22 cellular contexts compared by ENCODE assay signal in the genomic region with DNA sequence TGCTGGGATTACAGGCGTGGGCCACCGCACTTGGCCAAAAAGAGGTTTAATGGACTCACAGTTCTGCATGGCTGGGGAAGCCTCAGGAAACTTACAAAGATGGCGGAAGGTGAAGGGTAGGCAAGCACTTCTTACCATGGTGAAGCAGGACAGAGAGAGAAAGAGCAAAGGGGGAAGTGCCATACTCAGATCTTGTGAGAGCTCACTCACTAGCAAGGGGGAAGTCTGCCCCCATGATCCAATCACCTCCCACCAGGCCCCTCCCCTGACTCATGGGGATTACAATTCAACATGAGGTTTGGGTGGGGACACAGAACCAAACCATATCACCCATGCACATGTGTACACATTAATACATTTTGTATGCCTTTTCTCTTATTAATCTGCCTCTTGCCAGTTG.
DNase-seq lines count a peak whose midpoint lies in the region; ATAC-seq, FAIRE-seq and TF ChIP-seq lines count a peak whose summit lies in the region.
"Had no signal": no experiment of that assay in that cellular context is flagged by ENCODE, and none has a peak within 500 bp of the region (broad histone marks: within the 10 kb centered on the region; RNA-seq: fewer than 3 reads in every experiment).

No MANE protein-coding gene starts in this region.

- no peaks in the 10 kb centered on the region for H3K27me3 ChIP-seq in K562 (ENCODE audit: control insufficient read depth in 2 of 2, insufficient read depth in 2 of 2, low read length in 2 of 2)
- H3K27me3 ChIP-seq: SJSA1 had no signal

- no peaks in the 10 kb centered on the region for H3K36me3 Mint-ChIP-seq in activated CD8-positive, alpha-beta T cell treated with anti-CD3 and anti-CD28 coated beads for 36 hours (ENCODE audit: low read depth)
- H3K36me3 Mint-ChIP-seq: CD8-positive, alpha-beta T cell had no signal

- H3K9me3 ChIP-seq in K562 (replicated peaks; ENCODE audit: control insufficient read depth, insufficient read depth, low read depth, low read length), result no peaks in the 10 kb centered on the region
- H3K9me3 ChIP-seq: SJSA1 had no signal

- ATAC-seq in K562 (no peak), GM21423 (IDR thresholded peaks at IDR 0.05; ENCODE audit: unreplicated experiment) (no peak)
- ATAC-seq in activated CD8-positive, alpha-beta T cell treated with anti-CD3 and anti-CD28 coated beads for 36 hours, result no peak
- ATAC-seq: CD8-positive, alpha-beta T cell; Panc1 had no signal

- no peak for TF ChIP-seq RAD21 in K562 (CRISPR knock-in tag; conservative IDR thresholded peaks at IDR 0.05 in 1 of 2, IDR thresholded peaks at IDR 0.05 in 1 of 2)

- no peaks in the 10 kb centered on the region; a peak in 2 of 5 replicates for H3K4me1 ChIP-seq in K562 (replicated peaks in 1 of 2; ENCODE audit: control insufficient read depth in 2 of 2, insufficient read depth in 2 of 2, low read length in 2 of 2)
- H3K4me1 ChIP-seq: SJSA1 had no signal

- H3K9ac ChIP-seq in K562 (ENCODE audit: insufficient read depth in 1 of 2, low read depth in 2 of 2, low read length in 2 of 2), result no peak overlapping the region
- H3K9ac ChIP-seq: BLaER1 treated with 17β-estradiol and CSF1 and Interleukin-3, amounts not matched to agents 10 nM and 100 nM had no signal

- no peaks in the 10 kb centered on the region for H4K20me1 ChIP-seq in K562 (replicated peaks; ENCODE audit: control insufficient read depth, insufficient read depth, low read length)
- H4K20me1 ChIP-seq: BLaER1 treated with 17β-estradiol and CSF1 and Interleukin-3, amounts not matched to agents 10 nM and 100 nM had no signal

- CTCF ChIA-PET in K562 (lab: Yijun Ruan, JAX; ENCODE audit: low intra/inter-chr PET ratio), result no interaction called here
- CTCF ChIA-PET in activated CD8-positive, alpha-beta T cell treated with anti-CD3 and anti-CD28 coated beads for 36 hours (lab: Charles Lee), result no interaction called here

- peak; percentile 33 for DNase-seq in SIG-M5 treated with dmso at 0.1 percent for 504 hours (lab: John Stamatoyannopoulos, UW; ENCODE audit: unreplicated experiment)
- DNase-seq in SIG-M5 (lab: John Stamatoyannopoulos, UW), result no peak
- DNase-seq in OCI-M1 (lab: John Stamatoyannopoulos, UW), result peak; percentile 76
- DNase-seq in K562 (ENCODE audit: extremely low read depth in 1 of 4, low spot score in 3 of 4), result peak in 1 of 4 experiments; percentile 9
- DNase-seq in NCI-H345 treated with DMSO at 0.1 percent for 48 hours (lab: John Stamatoyannopoulos, UW; ENCODE audit: unreplicated experiment), result no peak
- DNase-seq in activated CD8-positive, alpha-beta T cell treated with anti-CD3 and anti-CD28 coated beads for 36 hours, result no peak
- DNase-seq in NK-92 treated with Interleukin-12 subunit alpha and Interleukin-12 subunit beta, amount 100 ng/mL, for 24 hours (lab: John Stamatoyannopoulos, UW), result no peak
- DNase-seq: 8988T; CD8-positive, alpha-beta T cell; DMS53; GDM1; MM.1S; NCI-H1694 treated with DMSO at 0.1 percent for 48 hours; NCI-H2081 treated with DMSO at 0.1 percent for 48 hours; NCI-H2171 treated with DMSO at 0.1 percent for 48 hours; NCI-H446 treated with DMSO at 0.1 percent for 48 hours; NCI-H526 treated with DMSO at 0.1 percent for 48 hours had no signal

- in situ Hi-C loops in K562 (cut with MboI), result no loop called here

- no peak for TF ChIP-seq CTCF in K562 (IDR thresholded peaks at IDR 0.05 in 2 of 3, conservative IDR thresholded peaks at IDR 0.05 in 1 of 3; ENCODE audit: insufficient read depth in 2 of 3, low read depth in 1 of 3, low read length in 3 of 3)
- no peak for TF ChIP-seq CTCF in activated CD8-positive, alpha-beta T cell treated with anti-CD3 and anti-CD28 coated beads for 36 hours (IDR thresholded peaks at IDR 0.05)

- no peak overlapping the region for H3K4me2 ChIP-seq in K562 (ENCODE audit: insufficient read depth, low read length)

- intact Hi-C loops in K562 (cut with micrococcal nuclease), result no loop called here
- intact Hi-C loops in activated CD8-positive, alpha-beta T cell treated with anti-CD3 and anti-CD28 coated beads for 36 hours (cut with micrococcal nuclease), result no loop called here

- no peaks in the 10 kb centered on the region for H3K9me3 Mint-ChIP-seq in activated CD8-positive, alpha-beta T cell treated with anti-CD3 and anti-CD28 coated beads for 36 hours
- H3K9me3 Mint-ChIP-seq: CD8-positive, alpha-beta T cell had no signal

- H3K9me1 ChIP-seq in K562 (ENCODE audit: control insufficient read depth, insufficient read depth, low read length), result no peaks in the 10 kb centered on the region

- no peaks in the 10 kb centered on the region for H3K36me3 ChIP-seq in K562 (ENCODE audit: control insufficient read depth, insufficient read depth, low read length)
- H3K36me3 ChIP-seq: BLaER1 treated with 17β-estradiol and CSF1 and Interleukin-3, amounts not matched to agents 10 nM and 100 nM; SJSA1 had no signal

- POLR2A ChIA-PET in K562 (lab: Yijun Ruan, JAX), result no interaction called here
- POLR2A ChIA-PET in activated CD8-positive, alpha-beta T cell treated with anti-CD3 and anti-CD28 coated beads for 36 hours (lab: Charles Lee), result no interaction called here

- TF ChIP-seq POLR2A in K562 (conservative IDR thresholded peaks at IDR 0.05), result no peak

- no peak overlapping the region for H2AFZ ChIP-seq in K562 (ENCODE audit: low read depth, low read length)

- H3K4me1 Mint-ChIP-seq in activated CD8-positive, alpha-beta T cell treated with anti-CD3 and anti-CD28 coated beads for 36 hours (ENCODE audit: low read depth), result no peaks in the 10 kb centered on the region

- H3K27ac ChIP-seq in K562 (ENCODE audit: extremely low read depth, low read depth, low read length), result no peak overlapping the region
- H3K27ac ChIP-seq: BLaER1 treated with 17β-estradiol and CSF1 and Interleukin-3, amounts not matched to agents 10 nM and 100 nM; SJSA1 had no signal

- H3K79me2 ChIP-seq in K562 (ENCODE audit: control insufficient read depth, insufficient read depth, low read length), result no peaks in the 10 kb centered on the region

- TF ChIP-seq EP300 in K562 (IDR thresholded peaks at IDR 0.05; ENCODE audit: low read length), result no peak

- no peak overlapping the region for H3K4me3 Mint-ChIP-seq in activated CD8-positive, alpha-beta T cell treated with anti-CD3 and anti-CD28 coated beads for 36 hours
- H3K4me3 Mint-ChIP-seq: CD8-positive, alpha-beta T cell had no signal

- no TSS peak for BruUV-seq in K562 (replicated peaks; lab: Mats Ljungman, UMichigan)

- H3K27ac Mint-ChIP-seq in activated CD8-positive, alpha-beta T cell treated with anti-CD3 and anti-CD28 coated beads for 36 hours, result no peak overlapping the region
- H3K27ac Mint-ChIP-seq: CD8-positive, alpha-beta T cell had no signal

- no peak for FAIRE-seq in K562 (lab: Jason Lieb, UNC)
- FAIRE-seq: GM19239 had no signal

- H3K27me3 Mint-ChIP-seq in activated CD8-positive, alpha-beta T cell treated with anti-CD3 and anti-CD28 coated beads for 36 hours, result no peaks in the 10 kb centered on the region

- 70% methylated on average over 3 of the region's 3 CpGs for WGBS in K562 (ENCODE audit: insufficient coverage, low coverage, missing lambda C conversion rate)

- no peak overlapping the region for H3K4me3 ChIP-seq in K562
- H3K4me3 ChIP-seq: BLaER1 treated with 17β-estradiol and CSF1 and Interleukin-3, amounts not matched to agents 10 nM and 100 nM; SJSA1 had no signal

TF ChIP-seq in K562, 482 proteins besides CTCF, POLR2A, EP300 and RAD21:
- TF ChIP-seq SPI1 (IDR thresholded peaks at IDR 0.05; ENCODE audit: borderline replicate concordance, low read depth, low read length) (peak; percentile 60), CC2D1A (IDR thresholded peaks at IDR 0.05) (no peak)

Comparison
In these comparisons a context has a peak if more than half of its experiments do, and no peak if none do; other contexts are left out.
1. DNase-seq: peak in SIG-M5 treated with dmso at 0.1 percent for 504 hours (single experiment) and OCI-M1 (single experiment); none in SIG-M5 (single experiment), NCI-H345 treated with DMSO at 0.1 percent for 48 hours (single experiment), activated CD8-positive, alpha-beta T cell treated with anti-CD3 and anti-CD28 coated beads for 36 hours (single experiment) and NK-92 treated with Interleukin-12 subunit alpha and Interleukin-12 subunit beta, amount 100 ng/mL, for 24 hours (single experiment).